8 cellular contexts compared by ENCODE assay signal in the genomic region with DNA sequence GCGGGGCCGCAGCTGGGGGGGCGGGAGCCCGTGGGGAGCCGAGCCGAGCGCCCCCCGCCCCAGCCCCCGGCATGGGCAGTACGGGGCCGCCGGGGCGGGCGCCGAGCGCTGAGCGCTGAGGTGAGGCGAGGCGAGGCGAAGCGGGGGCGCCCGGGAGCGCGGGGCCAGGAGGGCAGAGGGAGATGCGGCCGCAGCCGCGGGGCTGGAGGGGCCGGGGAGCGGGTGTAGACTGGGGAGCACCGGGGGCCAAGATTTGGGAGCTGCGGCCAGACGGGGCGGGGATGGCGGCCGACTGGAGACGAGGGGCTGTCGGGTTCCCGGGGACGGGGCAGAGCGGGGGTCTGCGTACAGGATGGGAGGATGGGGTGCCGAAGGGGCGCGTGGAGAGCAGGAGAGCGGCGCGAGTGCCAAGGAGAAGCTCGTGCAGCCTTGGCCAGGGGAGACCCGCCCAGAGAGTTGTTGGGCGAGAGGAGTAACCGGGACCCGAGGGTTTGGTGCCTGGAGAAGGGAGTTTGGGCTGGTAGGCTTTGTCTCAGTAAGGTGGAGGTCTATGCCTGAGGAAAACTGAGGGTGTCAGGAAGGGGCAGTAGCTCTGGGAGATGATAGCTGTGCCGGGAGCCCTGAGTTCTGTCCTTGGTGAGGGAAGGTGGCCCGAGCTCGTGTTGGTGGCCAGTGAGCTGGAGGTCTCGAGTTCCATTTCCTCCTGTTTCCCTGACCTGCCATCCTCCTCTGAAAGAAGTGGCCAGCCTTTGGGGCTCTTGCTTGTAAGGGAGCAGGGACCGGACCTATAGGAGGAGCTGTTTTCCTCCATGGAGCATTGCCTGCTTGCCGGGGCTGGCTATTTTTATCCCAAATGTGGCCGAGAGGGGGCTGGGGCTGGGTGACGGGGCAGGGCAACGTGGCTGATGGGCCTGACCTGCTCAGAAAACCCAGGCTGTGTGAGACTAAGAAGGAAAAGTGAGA. TPM values are rescaled to one million over a fixed set of nuclear protein-coding genes. Genes with fewer than 3 reads are reported as not detected.
DNase-seq lines count a peak whose midpoint lies in the region; ATAC-seq and TF ChIP-seq lines count a peak whose summit lies in the region.

No MANE protein-coding gene starts in this region.

- peak overlapping the region; percentile 94 for H3K27ac Mint-ChIP-seq in activated CD4-positive, alpha-beta T cell treated with anti-CD3 and anti-CD28 coated beads for 36 hours
- H3K27ac Mint-ChIP-seq in endodermal cell = peak overlapping the region; percentile 96

- H3K4me3 Mint-ChIP-seq in activated CD4-positive, alpha-beta T cell treated with anti-CD3 and anti-CD28 coated beads for 36 hours = peak overlapping the region; percentile 99
- peak overlapping the region; percentile 93 for H3K4me3 Mint-ChIP-seq in endodermal cell

- H3K27ac ChIP-seq in WERI-Rb-1 (no peak overlapping the region), endodermal cell (ENCODE audit: low read depth, low read length) (peak overlapping the region; percentile 75)

- H3K36me3 ChIP-seq in WERI-Rb-1 (peaks cover 4% of the 10 kb centered on the region), endodermal cell (ENCODE audit: control insufficient read depth, insufficient read depth, low read length) (peaks cover 7% of the 10 kb centered on the region)

- 0 to 1% methylated on average over 25 to 63 of the region's 63 CpGs for WGBS in endodermal cell (ENCODE audit: insufficient coverage in 1 of 2, insufficient read length in 1 of 2), 2 experiments

- POLR2A ChIA-PET in activated CD4-positive, alpha-beta T cell treated with anti-CD3 and anti-CD28 coated beads for 36 hours (lab: Charles Lee) = interaction anchor here (0.6 to 1.2 kb wide), 3 partner anchors 9 to 663 kb away, joined by 3 to 6 read pairs (median 6); no protein-coding TSS in a partner anchor

- ATAC-seq in activated CD4-positive, alpha-beta T cell treated with anti-CD3 and anti-CD28 coated beads for 36 hours = peak; percentile 7

- H3K4me1 Mint-ChIP-seq in activated CD4-positive, alpha-beta T cell treated with anti-CD3 and anti-CD28 coated beads for 36 hours = peaks cover 48% of the 10 kb centered on the region
- peaks cover 31% of the 10 kb centered on the region for H3K4me1 Mint-ChIP-seq in endodermal cell

- no peaks in the 10 kb centered on the region for H3K9me3 Mint-ChIP-seq in activated CD4-positive, alpha-beta T cell treated with anti-CD3 and anti-CD28 coated beads for 36 hours (ENCODE audit: low read depth)
- H3K9me3 Mint-ChIP-seq in endodermal cell = no peaks in the 10 kb centered on the region

- H3K4me1 ChIP-seq in endodermal cell (ENCODE audit: control insufficient read depth, insufficient read depth, low read length) = no peaks in the 10 kb centered on the region

- intact Hi-C loops in activated CD4-positive, alpha-beta T cell treated with anti-CD3 and anti-CD28 coated beads for 36 hours (cut with DNase I, micrococcal nuclease) = loop anchor here (1.0 to 5.0 kb wide), 7 partner anchors 106 to 675 kb away; a partner anchor contains a TSS

- CTCF ChIA-PET in activated CD4-positive, alpha-beta T cell treated with anti-CD3 and anti-CD28 coated beads for 36 hours (lab: Charles Lee) = interaction anchor here (0.6 to 5.9 kb wide), 22 partner anchors 8 to 220 kb away, joined by 3 to 99 read pairs (median 4); no protein-coding TSS in a partner anchor

- peak; percentile 74 for DNase-seq in activated CD4-positive, alpha-beta T cell treated with anti-CD3 and anti-CD28 coated beads for 36 hours
- no peak for DNase-seq in activated CD4-positive, alpha-beta T cell treated with anti-CD3 and anti-CD28 coated beads for 1 hour
- peak; percentile 54 to 62 for DNase-seq in Kasumi-1 (lab: John Stamatoyannopoulos, UW)
- DNase-seq in WERI-Rb-1 = peak; percentile 96
- peak; percentile 97 for DNase-seq in endodermal cell
- DNase-seq in lung microvascular endothelial cell (ENCODE audit: low read depth in 2 of 2) = peak; percentile 74 to 86
- peak; percentile 35 for DNase-seq in stimulated activated naive CD4-positive, alpha-beta T cell treated with Interleukin-2 at 50 U/mL for 16 hours (lab: John Stamatoyannopoulos, UW)
- DNase-seq in NCI-H2029 treated with DMSO at 0.1 percent for 48 hours (lab: John Stamatoyannopoulos, UW) = no peak

- H3K9ac ChIP-seq in endodermal cell (ENCODE audit: extremely low read depth, low read length, poor library complexity, severe bottlenecking) = peak overlapping the region; percentile 55

- no peaks in the 10 kb centered on the region for H3K27me3 Mint-ChIP-seq in activated CD4-positive, alpha-beta T cell treated with anti-CD3 and anti-CD28 coated beads for 36 hours
- peaks cover 25% of the 10 kb centered on the region for H3K27me3 Mint-ChIP-seq in endodermal cell (ENCODE audit: insufficient read depth)

- peak; percentile 88 for TF ChIP-seq CTCF in WERI-Rb-1 (IDR thresholded peaks at IDR 0.05; ENCODE audit: low read depth, low read length)
- TF ChIP-seq CTCF in endodermal cell (conservative IDR thresholded peaks at IDR 0.05) = peak; percentile 82

- H3K4me3 ChIP-seq in WERI-Rb-1 (ENCODE audit: low read depth, low read length) (peak overlapping the region; percentile 48), endodermal cell (ENCODE audit: low read length) (peak overlapping the region; percentile 93)

- H3K9me3 ChIP-seq in WERI-Rb-1 (ENCODE audit: severe bottlenecking) = no peaks in the 10 kb centered on the region
- no peaks in the 10 kb centered on the region for H3K9me3 ChIP-seq in endodermal cell (ENCODE audit: control insufficient read depth, low read length)

- H3K27me3 ChIP-seq in WERI-Rb-1 (ENCODE audit: insufficient read depth, low read depth, severe bottlenecking) (peaks cover 58% of the 10 kb centered on the region), endodermal cell (ENCODE audit: control insufficient read depth, insufficient read depth, low read length, poor library complexity, severe bottlenecking) (peaks cover 6% of the 10 kb centered on the region)

- H3K36me3 Mint-ChIP-seq in activated CD4-positive, alpha-beta T cell treated with anti-CD3 and anti-CD28 coated beads for 36 hours (ENCODE audit: low read depth) = peaks cover 8% of the 10 kb centered on the region
- H3K36me3 Mint-ChIP-seq in endodermal cell (ENCODE audit: low read depth) = peaks cover 4% of the 10 kb centered on the region

RNA-seq across cellular contexts. Expression of a gene that starts 0.5 kb away (rescaled TPM):
- 10 to 100 TPM; 48.2 TPM for total RNA-seq in activated CD4-positive, alpha-beta T cell treated with anti-CD3 and anti-CD28 coated beads for 36 hours
- total RNA-seq in endodermal cell = 10 to 100 TPM; 34.1 to 41.5 TPM
- polyA plus RNA-seq in endodermal cell (2013, experiment 1 of 2) = 30.0 TPM
- polyA plus RNA-seq in endodermal cell (2013, experiment 2 of 2) = 27.3 TPM
- total RNA-seq in lung microvascular endothelial cell = 38.4 and 54.4 TPM in 2 replicates

RNA-seq across cellular contexts. Expression of a gene that starts 5.0 kb away (rescaled TPM):
- total RNA-seq in activated CD4-positive, alpha-beta T cell treated with anti-CD3 and anti-CD28 coated beads for 36 hours = not detected
- total RNA-seq in endodermal cell (not detected), lung microvascular endothelial cell (under 0.01 TPM in 1 of 2 replicates, not detected in the other)
- polyA plus RNA-seq in endodermal cell (2013, experiment 1 of 2) = not detected
- polyA plus RNA-seq in endodermal cell (2013, experiment 2 of 2) = 0.21 TPM

RNA-seq across cellular contexts. Expression of a gene that starts 53.4 kb away (rescaled TPM):
- 100 to 1,000 TPM; 177 to 225 TPM for total RNA-seq in activated CD4-positive, alpha-beta T cell treated with anti-CD3 and anti-CD28 coated beads for 36 hours
- total RNA-seq in endodermal cell = 10 to 100 TPM; 55.7 to 59.4 TPM
- polyA plus RNA-seq in endodermal cell (2013, experiment 1 of 2) = 89.7 TPM
- polyA plus RNA-seq in endodermal cell (2013, experiment 2 of 2) = 79.8 TPM
- 61.9 and 107 TPM in 2 replicates for total RNA-seq in lung microvascular endothelial cell

Comparison
In these comparisons a context has a peak if more than half of its experiments do, and no peak if none do; other contexts are left out.
1. DNase-seq: peak in activated CD4-positive, alpha-beta T cell treated with anti-CD3 and anti-CD28 coated beads for 36 hours (single experiment), Kasumi-1 (2 of 2), WERI-Rb-1 (single experiment), endodermal cell (single experiment), lung microvascular endothelial cell (2 of 2) and stimulated activated naive CD4-positive, alpha-beta T cell treated with Interleukin-2 at 50 U/mL for 16 hours (single experiment); none in activated CD4-positive, alpha-beta T cell treated with anti-CD3 and anti-CD28 coated beads for 1 hour (single experiment) and NCI-H2029 treated with DMSO at 0.1 percent for 48 hours (single experiment).